ENCODE assay signal across 8 cellular contexts in the genomic region with DNA sequence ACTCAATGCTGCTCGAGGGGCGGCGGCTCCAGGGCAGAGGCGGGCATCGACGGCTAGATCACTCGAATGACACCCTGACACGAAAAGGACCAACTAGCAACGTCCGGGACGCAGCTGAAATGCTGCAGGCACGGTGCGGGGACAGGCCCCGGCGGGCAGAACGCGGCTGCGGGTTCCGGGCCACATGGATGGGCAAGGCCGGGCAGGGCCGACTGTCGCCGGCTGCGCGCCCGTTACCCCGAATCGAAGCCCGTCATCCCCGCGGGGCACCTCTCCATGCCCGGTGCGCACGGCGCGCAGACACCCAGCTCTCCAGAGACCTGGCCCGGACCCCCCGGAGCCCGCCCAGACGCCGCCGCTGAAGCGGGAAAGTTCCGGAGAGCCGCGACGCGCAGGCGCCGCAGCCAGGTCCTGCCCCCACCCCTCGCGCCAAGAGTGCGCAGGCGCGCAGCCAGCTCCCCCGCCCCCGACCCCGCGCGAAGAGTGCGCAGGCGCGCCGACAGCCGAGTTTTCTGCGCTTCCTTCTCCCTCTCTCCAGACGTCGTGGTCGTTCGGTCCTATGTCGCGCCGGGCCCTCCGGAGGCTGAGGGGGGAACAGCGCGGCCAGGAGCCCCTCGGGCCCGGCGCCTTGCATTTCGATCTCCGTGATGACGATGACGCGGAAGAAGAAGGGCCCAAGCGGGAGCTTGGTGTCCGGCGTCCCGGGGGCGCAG. TPM values are rescaled to one million over a fixed set of nuclear protein-coding genes. Genes with fewer than 3 reads are reported as not detected.
DNase-seq lines count a peak whose midpoint lies in the region; ATAC-seq and TF ChIP-seq lines count a peak whose summit lies in the region.

A gene with protein sequence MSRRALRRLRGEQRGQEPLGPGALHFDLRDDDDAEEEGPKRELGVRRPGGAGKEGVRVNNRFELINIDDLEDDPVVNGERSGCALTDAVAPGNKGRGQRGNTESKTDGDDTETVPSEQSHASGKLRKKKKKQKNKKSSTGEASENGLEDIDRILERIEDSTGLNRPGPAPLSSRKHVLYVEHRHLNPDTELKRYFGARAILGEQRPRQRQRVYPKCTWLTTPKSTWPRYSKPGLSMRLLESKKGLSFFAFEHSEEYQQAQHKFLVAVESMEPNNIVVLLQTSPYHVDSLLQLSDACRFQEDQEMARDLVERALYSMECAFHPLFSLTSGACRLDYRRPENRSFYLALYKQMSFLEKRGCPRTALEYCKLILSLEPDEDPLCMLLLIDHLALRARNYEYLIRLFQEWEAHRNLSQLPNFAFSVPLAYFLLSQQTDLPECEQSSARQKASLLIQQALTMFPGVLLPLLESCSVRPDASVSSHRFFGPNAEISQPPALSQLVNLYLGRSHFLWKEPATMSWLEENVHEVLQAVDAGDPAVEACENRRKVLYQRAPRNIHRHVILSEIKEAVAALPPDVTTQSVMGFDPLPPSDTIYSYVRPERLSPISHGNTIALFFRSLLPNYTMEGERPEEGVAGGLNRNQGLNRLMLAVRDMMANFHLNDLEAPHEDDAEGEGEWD (plus strand): TSS at position 484 of the 713 bp plus-strand sequence. CDS start 76 bp downstream, at position 560.

- intact Hi-C loops in aorta (cut with DNase I) = loop anchor here (5.0 to 10.0 kb wide), 4 partner anchors 46 to 171 kb away; partner anchors contain the start of genes DBNDD1 (in 1 of the 2), SPATA2L (in 1 of the 2) and SPIRE2 (in 1 of the 2)

- H3K4me1 ChIP-seq in hepatocyte (ENCODE audit: insufficient read depth) (peaks cover 19% of the 10 kb centered on the region), aorta (ENCODE audit: control insufficient read depth in 1 of 2, insufficient read depth in 2 of 2, low read length in 2 of 2) (no peaks in the 10 kb centered on the region)

- H3K9me3 ChIP-seq in hepatocyte (ENCODE audit: low read depth) (no peaks in the 10 kb centered on the region), aorta (ENCODE audit: control insufficient read depth, low read length) (no peaks in the 10 kb centered on the region)

- H3K4me3 ChIP-seq in astrocyte of the cerebellum (ENCODE audit: low read depth, low read length) (peak within 1 kb of the TSS; percentile 91), hepatocyte (peak within 1 kb of the TSS; percentile 93), aorta (ENCODE audit: low read length in 2 of 2) (peak within 1 kb of the TSS; percentile 48 to 82)

- in situ Hi-C loops in astrocyte of the cerebellum (cut with HindIII; ENCODE audit: low sequenced_read_pairs) = no loop called here

- DNase-seq in NCI-H187 (lab: John Stamatoyannopoulos, UW) = peak; percentile 54 to 81
- peak; percentile 69 for DNase-seq in T1000 (lab: John Stamatoyannopoulos, UW)
- peak; percentile 60 for DNase-seq in astrocyte of the cerebellum (ENCODE audit: low read depth)
- DNase-seq in hepatocyte (ENCODE audit: low spot score) = peak; percentile 96
- DNase-seq in retina = peak; percentile 93
- DNase-seq in aorta = peak; percentile 87 to 95

- peak within 1 kb of the TSS; percentile 96 for H3K4me2 ChIP-seq in hepatocyte

- peaks cover 43% of the 10 kb centered on the region for H3K79me2 ChIP-seq in hepatocyte

- peaks cover 34% of the 10 kb centered on the region for H4K20me1 ChIP-seq in hepatocyte (ENCODE audit: insufficient read depth, poor library complexity, severe bottlenecking)

- H3K27me3 ChIP-seq in hepatocyte (no peaks in the 10 kb centered on the region), aorta (ENCODE audit: control insufficient read depth in 1 of 2, insufficient read depth in 2 of 2, low read length in 1 of 2) (no peaks in the 10 kb centered on the region)

- peak; percentile 42 for ATAC-seq in HG02885 (IDR thresholded peaks at IDR 0.05; ENCODE audit: poor library complexity, unreplicated experiment)
- peak; percentile 87 for ATAC-seq in aorta (ENCODE audit: low FRiP score)

- H3K27ac ChIP-seq in hepatocyte = peak within 1 kb of the TSS; percentile 100
- peak within 1 kb of the TSS; percentile 52 to 99 for H3K27ac ChIP-seq in aorta (ENCODE audit: low read depth in 1 of 2, low read length in 2 of 2)

- H2AFZ ChIP-seq in hepatocyte = peak within 1 kb of the TSS; percentile 91

- TF ChIP-seq POLR2A in GM15510 (IDR thresholded peaks at IDR 0.05; ENCODE audit: borderline replicate concordance, extremely low read depth, insufficient read length) = peak; percentile 96

- H3K36me3 ChIP-seq in hepatocyte (replicated peaks; ENCODE audit: insufficient read depth, low read depth) = no peaks in the 10 kb centered on the region
- H3K36me3 ChIP-seq in aorta (ENCODE audit: control insufficient read depth in 1 of 2, insufficient read depth in 2 of 2, low read length in 1 of 2) = no peaks in the 10 kb centered on the region

- H3K9me2 ChIP-seq in hepatocyte (replicated peaks; ENCODE audit: insufficient read depth) = no peaks in the 10 kb centered on the region

- TF ChIP-seq CTCF in astrocyte of the cerebellum (IDR thresholded peaks at IDR 0.05; ENCODE audit: low read depth, low read length, missing control alignments) (no peak), hepatocyte (IDR thresholded peaks at IDR 0.05; ENCODE audit: poor library complexity) (no peak)

- 3% methylated on average over 63 of the region's 89 CpGs for WGBS in hepatocyte (ENCODE audit: low lambda C conversion rate, missing lambda C conversion rate)
- WGBS in aorta, 2 donors = 1% methylated on average over 56 to 89 of the region's 89 CpGs

RNA-seq across cellular contexts. Expression of the gene that starts here (rescaled TPM):
- 79.3 and 130 TPM in 2 replicates for total RNA-seq in hepatocyte
- 206 and 256 TPM in 2 replicates for polyA plus RNA-seq in hepatocyte
- 100 to 1,000 TPM; 207 to 224 TPM for total RNA-seq in aorta
- 100 to 1,000 TPM in 1 of 2 donors, 10 to 100 TPM in 1; 47.6 to 273 TPM for polyA plus RNA-seq in aorta

Comparison
In these comparisons a context has a peak if more than half of its experiments do, and no peak if none do; other contexts are left out.
1. Peak in every context shown above with its lines: DNase-seq, ATAC-seq, H3K4me3 ChIP-seq and H3K27ac ChIP-seq.